1 cellular context compared by ENCODE assay signal in genomic region chr10:77111611-77112550, GRCh38.
TF ChIP-seq lines count a peak whose summit lies in the region.

No MANE protein-coding gene starts in this region.

TF ChIP-seq in GM23338, 12 proteins besides CTCF, POLR2A, EP300 and RAD21 (continued from another document):
- no peak for TF ChIP-seq STAT1 (IDR thresholded peaks at IDR 0.05; ENCODE audit: unreplicated experiment)
- TF ChIP-seq EZH2 (IDR thresholded peaks at IDR 0.05; ENCODE audit: low read depth, unreplicated experiment): no peak
- no peak for TF ChIP-seq ZNF462 (CRISPR knock-in tag; IDR thresholded peaks at IDR 0.05)
- TF ChIP-seq ZNF331 (CRISPR knock-in tag; IDR thresholded peaks at IDR 0.05; ENCODE audit: low read depth): no peak
- TF ChIP-seq JUNB (IDR thresholded peaks at IDR 0.05; ENCODE audit: unreplicated experiment): no peak
TF ChIP-seq in GM23338: peak in this region for 0.
